Comparison of ENCODE assay signal across 1 cellular context in genomic region chr14:20477211-20477876, GRCh38.
TF ChIP-seq lines count a peak whose summit lies in the region.

No MANE protein-coding gene starts in this region.

TF ChIP-seq in HEK293, 187 proteins besides CTCF, POLR2A, EP300 and RAD21 (continued from another document):
- TF ChIP-seq ZSCAN5A (tag by site-specific recombination; IDR thresholded peaks at IDR 0.05) (no peak), ZNF692 (tag by site-specific recombination; IDR thresholded peaks at IDR 0.05) (0 out of 2 replicates have a peak, but pooled peaks have one; percentile 19), ZNF366 (tag by site-specific recombination; conservative IDR thresholded peaks at IDR 0.05) (no peak), ZNF48 (tag by site-specific recombination; IDR thresholded peaks at IDR 0.05) (no peak), ZNF776 (tag by site-specific recombination; IDR thresholded peaks at IDR 0.05; ENCODE audit: borderline replicate concordance) (no peak), ZNF433 (tag by site-specific recombination; IDR thresholded peaks at IDR 0.05; ENCODE audit: low read depth) (no peak), ZXDB (tag by site-specific recombination; IDR thresholded peaks at IDR 0.05) (peak; percentile 58; the same call in 1 of the 2 replicates), ZNF768 (tag by site-specific recombination; IDR thresholded peaks at IDR 0.05) (no peak), ZNF548 (tag by site-specific recombination; IDR thresholded peaks at IDR 0.05) (no peak), ZNF830 (tag by site-specific recombination; IDR thresholded peaks at IDR 0.05; ENCODE audit: low read depth) (no peak), SP3 (tag by site-specific recombination; IDR thresholded peaks at IDR 0.05) (no peak), BCL11B (tag by site-specific recombination; IDR thresholded peaks at IDR 0.05; ENCODE audit: low read depth) (no peak), GLIS1 (tag by site-specific recombination; IDR thresholded peaks at IDR 0.05) (peak; percentile 28; the same call in 1 of the 2 replicates), ZNF140 (tag by site-specific recombination; IDR thresholded peaks at IDR 0.05) (no peak), MYNN (tag by site-specific recombination; IDR thresholded peaks at IDR 0.05; ENCODE audit: borderline replicate concordance) (no peak), ZIC2 (tag by site-specific recombination; IDR thresholded peaks at IDR 0.05) (peak; percentile 45), ZBTB17 (tag by site-specific recombination; IDR thresholded peaks at IDR 0.05) (peak; percentile 35; the same call in 1 of the 2 replicates)
- TF ChIP-seq, protein P1, sequence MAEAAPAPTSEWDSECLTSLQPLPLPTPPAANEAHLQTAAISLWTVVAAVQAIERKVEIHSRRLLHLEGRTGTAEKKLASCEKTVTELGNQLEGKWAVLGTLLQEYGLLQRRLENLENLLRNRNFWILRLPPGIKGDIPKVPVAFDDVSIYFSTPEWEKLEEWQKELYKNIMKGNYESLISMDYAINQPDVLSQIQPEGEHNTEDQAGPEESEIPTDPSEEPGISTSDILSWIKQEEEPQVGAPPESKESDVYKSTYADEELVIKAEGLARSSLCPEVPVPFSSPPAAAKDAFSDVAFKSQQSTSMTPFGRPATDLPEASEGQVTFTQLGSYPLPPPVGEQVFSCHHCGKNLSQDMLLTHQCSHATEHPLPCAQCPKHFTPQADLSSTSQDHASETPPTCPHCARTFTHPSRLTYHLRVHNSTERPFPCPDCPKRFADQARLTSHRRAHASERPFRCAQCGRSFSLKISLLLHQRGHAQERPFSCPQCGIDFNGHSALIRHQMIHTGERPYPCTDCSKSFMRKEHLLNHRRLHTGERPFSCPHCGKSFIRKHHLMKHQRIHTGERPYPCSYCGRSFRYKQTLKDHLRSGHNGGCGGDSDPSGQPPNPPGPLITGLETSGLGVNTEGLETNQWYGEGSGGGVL (tag by site-specific recombination; IDR thresholded peaks at IDR 0.05), result peak; percentile 10; the same call in 1 of the 2 replicates
- TF ChIP-seq, protein P2, sequence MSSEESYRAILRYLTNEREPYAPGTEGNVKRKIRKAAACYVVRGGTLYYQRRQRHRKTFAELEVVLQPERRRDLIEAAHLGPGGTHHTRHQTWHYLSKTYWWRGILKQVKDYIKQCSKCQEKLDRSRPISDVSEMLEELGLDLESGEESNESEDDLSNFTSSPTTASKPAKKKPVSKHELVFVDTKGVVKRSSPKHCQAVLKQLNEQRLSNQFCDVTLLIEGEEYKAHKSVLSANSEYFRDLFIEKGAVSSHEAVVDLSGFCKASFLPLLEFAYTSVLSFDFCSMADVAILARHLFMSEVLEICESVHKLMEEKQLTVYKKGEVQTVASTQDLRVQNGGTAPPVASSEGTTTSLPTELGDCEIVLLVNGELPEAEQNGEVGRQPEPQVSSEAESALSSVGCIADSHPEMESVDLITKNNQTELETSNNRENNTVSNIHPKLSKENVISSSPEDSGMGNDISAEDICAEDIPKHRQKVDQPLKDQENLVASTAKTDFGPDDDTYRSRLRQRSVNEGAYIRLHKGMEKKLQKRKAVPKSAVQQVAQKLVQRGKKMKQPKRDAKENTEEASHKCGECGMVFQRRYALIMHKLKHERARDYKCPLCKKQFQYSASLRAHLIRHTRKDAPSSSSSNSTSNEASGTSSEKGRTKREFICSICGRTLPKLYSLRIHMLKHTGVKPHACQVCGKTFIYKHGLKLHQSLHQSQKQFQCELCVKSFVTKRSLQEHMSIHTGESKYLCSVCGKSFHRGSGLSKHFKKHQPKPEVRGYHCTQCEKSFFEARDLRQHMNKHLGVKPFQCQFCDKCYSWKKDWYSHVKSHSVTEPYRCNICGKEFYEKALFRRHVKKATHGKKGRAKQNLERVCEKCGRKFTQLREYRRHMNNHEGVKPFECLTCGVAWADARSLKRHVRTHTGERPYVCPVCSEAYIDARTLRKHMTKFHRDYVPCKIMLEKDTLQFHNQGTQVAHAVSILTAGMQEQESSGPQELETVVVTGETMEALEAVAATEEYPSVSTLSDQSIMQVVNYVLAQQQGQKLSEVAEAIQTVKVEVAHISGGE (tag by site-specific recombination; conservative IDR thresholded peaks at IDR 0.05; ENCODE audit: low read depth), result no peak
TF ChIP-seq in HEK293: peak in this region for 9.
